ENCODE assay signal across 2 cellular contexts in genomic region chr3:158773166-158773565, GRCh38.
TF ChIP-seq lines count a peak whose summit lies in the region.

No MANE protein-coding gene starts in this region.

TF ChIP-seq in IMR-90, 13 proteins besides CTCF, POLR2A, EP300 and RAD21:
- TF ChIP-seq SMC3 (IDR thresholded peaks at IDR 0.05; ENCODE audit: low read depth, low read length) (no peak), FOS (IDR thresholded peaks at IDR 0.05; ENCODE audit: low read depth, low read length) (no peak), MAFK (IDR thresholded peaks at IDR 0.05; ENCODE audit: low read depth, low read length) (no peak), MAZ (IDR thresholded peaks at IDR 0.05; ENCODE audit: borderline replicate concordance, low read depth, low read length) (no peak)
TF ChIP-seq in IMR-90: peak in this region for 0.

TF ChIP-seq in K562, 482 proteins besides CTCF, POLR2A, EP300 and RAD21 (continues in another document):
- no peak for TF ChIP-seq CTBP1 (IDR thresholded peaks at IDR 0.05; ENCODE audit: borderline replicate concordance)
- no peak for TF ChIP-seq TFAM (CRISPR knock-in tag; conservative IDR thresholded peaks at IDR 0.05)
- TF ChIP-seq GATA2 (CRISPR knock-in tag; IDR thresholded peaks at IDR 0.05) = peak; percentile 74
- TF ChIP-seq POLR3A (IDR thresholded peaks at IDR 0.05; ENCODE audit: borderline replicate concordance, extremely low read depth, insufficient read depth, insufficient read length) = no peak
- TF ChIP-seq TAL1 (IDR thresholded peaks at IDR 0.05) = peak; percentile 74
- TF ChIP-seq, protein P1, sequence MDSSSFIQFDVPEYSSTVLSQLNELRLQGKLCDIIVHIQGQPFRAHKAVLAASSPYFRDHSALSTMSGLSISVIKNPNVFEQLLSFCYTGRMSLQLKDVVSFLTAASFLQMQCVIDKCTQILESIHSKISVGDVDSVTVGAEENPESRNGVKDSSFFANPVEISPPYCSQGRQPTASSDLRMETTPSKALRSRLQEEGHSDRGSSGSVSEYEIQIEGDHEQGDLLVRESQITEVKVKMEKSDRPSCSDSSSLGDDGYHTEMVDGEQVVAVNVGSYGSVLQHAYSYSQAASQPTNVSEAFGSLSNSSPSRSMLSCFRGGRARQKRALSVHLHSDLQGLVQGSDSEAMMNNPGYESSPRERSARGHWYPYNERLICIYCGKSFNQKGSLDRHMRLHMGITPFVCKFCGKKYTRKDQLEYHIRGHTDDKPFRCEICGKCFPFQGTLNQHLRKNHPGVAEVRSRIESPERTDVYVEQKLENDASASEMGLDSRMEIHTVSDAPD (CRISPR knock-in tag; IDR thresholded peaks at IDR 0.05) = no peak
- TF ChIP-seq CREBBP (IDR thresholded peaks at IDR 0.05; ENCODE audit: low read depth, low read length) = no peak
- TF ChIP-seq ZNF584 (CRISPR knock-in tag; IDR thresholded peaks at IDR 0.05; ENCODE audit: low read depth) = no peak
- no peak for TF ChIP-seq ZBTB1 (CRISPR knock-in tag; IDR thresholded peaks at IDR 0.05; ENCODE audit: borderline replicate concordance, low read depth)
- TF ChIP-seq, protein P2, sequence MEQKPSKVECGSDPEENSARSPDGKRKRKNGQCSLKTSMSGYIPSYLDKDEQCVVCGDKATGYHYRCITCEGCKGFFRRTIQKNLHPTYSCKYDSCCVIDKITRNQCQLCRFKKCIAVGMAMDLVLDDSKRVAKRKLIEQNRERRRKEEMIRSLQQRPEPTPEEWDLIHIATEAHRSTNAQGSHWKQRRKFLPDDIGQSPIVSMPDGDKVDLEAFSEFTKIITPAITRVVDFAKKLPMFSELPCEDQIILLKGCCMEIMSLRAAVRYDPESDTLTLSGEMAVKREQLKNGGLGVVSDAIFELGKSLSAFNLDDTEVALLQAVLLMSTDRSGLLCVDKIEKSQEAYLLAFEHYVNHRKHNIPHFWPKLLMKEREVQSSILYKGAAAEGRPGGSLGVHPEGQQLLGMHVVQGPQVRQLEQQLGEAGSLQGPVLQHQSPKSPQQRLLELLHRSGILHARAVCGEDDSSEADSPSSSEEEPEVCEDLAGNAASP (IDR thresholded peaks at IDR 0.05) = no peak
- no peak for TF ChIP-seq ZEB2 (IDR thresholded peaks at IDR 0.05)
- TF ChIP-seq ZNF436 (CRISPR knock-in tag; IDR thresholded peaks at IDR 0.05) = no peak
- TF ChIP-seq HEY1 (CRISPR knock-in tag; IDR thresholded peaks at IDR 0.05; ENCODE audit: borderline replicate concordance) = no peak
- TF ChIP-seq ZBTB7A (IDR thresholded peaks at IDR 0.05; ENCODE audit: borderline replicate concordance, control insufficient read depth, low read depth, low read length) = no peak
- 0 out of 2 replicates have a peak, but pooled peaks have one; percentile 36 for TF ChIP-seq ZNF592 (IDR thresholded peaks at IDR 0.05)
- TF ChIP-seq FIP1L1 (IDR thresholded peaks at IDR 0.05; ENCODE audit: low read depth, low read length, poor library complexity, severe bottlenecking) = no peak
- TF ChIP-seq XRCC3 (IDR thresholded peaks at IDR 0.05) = no peak
- TF ChIP-seq ZNF3 (CRISPR knock-in tag; IDR thresholded peaks at IDR 0.05) = no peak
- no peak for TF ChIP-seq SMARCB1 (IDR thresholded peaks at IDR 0.05; ENCODE audit: insufficient read length, low read depth)
- TF ChIP-seq DPF2 (IDR thresholded peaks at IDR 0.05) = peak; percentile 77
- peak; percentile 57 for TF ChIP-seq SMARCA4 (IDR thresholded peaks at IDR 0.05)
- TF ChIP-seq, protein P3, sequence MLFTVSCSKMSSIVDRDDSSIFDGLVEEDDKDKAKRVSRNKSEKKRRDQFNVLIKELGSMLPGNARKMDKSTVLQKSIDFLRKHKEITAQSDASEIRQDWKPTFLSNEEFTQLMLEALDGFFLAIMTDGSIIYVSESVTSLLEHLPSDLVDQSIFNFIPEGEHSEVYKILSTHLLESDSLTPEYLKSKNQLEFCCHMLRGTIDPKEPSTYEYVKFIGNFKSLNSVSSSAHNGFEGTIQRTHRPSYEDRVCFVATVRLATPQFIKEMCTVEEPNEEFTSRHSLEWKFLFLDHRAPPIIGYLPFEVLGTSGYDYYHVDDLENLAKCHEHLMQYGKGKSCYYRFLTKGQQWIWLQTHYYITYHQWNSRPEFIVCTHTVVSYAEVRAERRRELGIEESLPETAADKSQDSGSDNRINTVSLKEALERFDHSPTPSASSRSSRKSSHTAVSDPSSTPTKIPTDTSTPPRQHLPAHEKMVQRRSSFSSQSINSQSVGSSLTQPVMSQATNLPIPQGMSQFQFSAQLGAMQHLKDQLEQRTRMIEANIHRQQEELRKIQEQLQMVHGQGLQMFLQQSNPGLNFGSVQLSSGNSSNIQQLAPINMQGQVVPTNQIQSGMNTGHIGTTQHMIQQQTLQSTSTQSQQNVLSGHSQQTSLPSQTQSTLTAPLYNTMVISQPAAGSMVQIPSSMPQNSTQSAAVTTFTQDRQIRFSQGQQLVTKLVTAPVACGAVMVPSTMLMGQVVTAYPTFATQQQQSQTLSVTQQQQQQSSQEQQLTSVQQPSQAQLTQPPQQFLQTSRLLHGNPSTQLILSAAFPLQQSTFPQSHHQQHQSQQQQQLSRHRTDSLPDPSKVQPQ (CRISPR knock-in tag; IDR thresholded peaks at IDR 0.05; ENCODE audit: borderline replicate concordance) = no peak
- TF ChIP-seq TCF3 (CRISPR knock-in tag; IDR thresholded peaks at IDR 0.05) = peak; percentile 83
- no peak for TF ChIP-seq PYGO2 (tag; IDR thresholded peaks at IDR 0.05)
- TF ChIP-seq NCOA4 (IDR thresholded peaks at IDR 0.05; ENCODE audit: partially characterized antibody) = no peak
- TF ChIP-seq DNMT1 (IDR thresholded peaks at IDR 0.05) = no peak
- no peak for TF ChIP-seq CHCHD3 (CRISPR knock-in tag; IDR thresholded peaks at IDR 0.05)
- TF ChIP-seq, protein P4, sequence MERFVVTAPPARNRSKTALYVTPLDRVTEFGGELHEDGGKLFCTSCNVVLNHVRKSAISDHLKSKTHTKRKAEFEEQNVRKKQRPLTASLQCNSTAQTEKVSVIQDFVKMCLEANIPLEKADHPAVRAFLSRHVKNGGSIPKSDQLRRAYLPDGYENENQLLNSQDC (CRISPR knock-in tag; IDR thresholded peaks at IDR 0.05) = no peak
- no peak for TF ChIP-seq SMARCC2 (IDR thresholded peaks at IDR 0.05; ENCODE audit: low read depth)
- TF ChIP-seq ZNF696 (CRISPR knock-in tag; conservative IDR thresholded peaks at IDR 0.05) = no peak
- TF ChIP-seq HNRNPUL1 (IDR thresholded peaks at IDR 0.05; ENCODE audit: low read length) = no peak
- TF ChIP-seq ZNF75A (CRISPR knock-in tag; IDR thresholded peaks at IDR 0.05) = no peak
- TF ChIP-seq ZNF277 (CRISPR knock-in tag; IDR thresholded peaks at IDR 0.05; ENCODE audit: borderline replicate concordance) = no peak
- no peak for TF ChIP-seq SNAPC5 (CRISPR knock-in tag; IDR thresholded peaks at IDR 0.05)
- peak; percentile 90 for TF ChIP-seq ZNF24 (IDR thresholded peaks at IDR 0.05)
- no peak for TF ChIP-seq MECOM (CRISPR knock-in tag; IDR thresholded peaks at IDR 0.05)
- no peak for TF ChIP-seq NFYB (IDR thresholded peaks at IDR 0.05; ENCODE audit: extremely low read depth, insufficient read length)
- TF ChIP-seq PHF20 (IDR thresholded peaks at IDR 0.05; ENCODE audit: partially characterized antibody) = no peak
- no peak for TF ChIP-seq PHB2 (IDR thresholded peaks at IDR 0.05; ENCODE audit: low read depth)
- TF ChIP-seq MCM2 (IDR thresholded peaks at IDR 0.05; ENCODE audit: low read depth) = no peak
- TF ChIP-seq, protein P5, sequence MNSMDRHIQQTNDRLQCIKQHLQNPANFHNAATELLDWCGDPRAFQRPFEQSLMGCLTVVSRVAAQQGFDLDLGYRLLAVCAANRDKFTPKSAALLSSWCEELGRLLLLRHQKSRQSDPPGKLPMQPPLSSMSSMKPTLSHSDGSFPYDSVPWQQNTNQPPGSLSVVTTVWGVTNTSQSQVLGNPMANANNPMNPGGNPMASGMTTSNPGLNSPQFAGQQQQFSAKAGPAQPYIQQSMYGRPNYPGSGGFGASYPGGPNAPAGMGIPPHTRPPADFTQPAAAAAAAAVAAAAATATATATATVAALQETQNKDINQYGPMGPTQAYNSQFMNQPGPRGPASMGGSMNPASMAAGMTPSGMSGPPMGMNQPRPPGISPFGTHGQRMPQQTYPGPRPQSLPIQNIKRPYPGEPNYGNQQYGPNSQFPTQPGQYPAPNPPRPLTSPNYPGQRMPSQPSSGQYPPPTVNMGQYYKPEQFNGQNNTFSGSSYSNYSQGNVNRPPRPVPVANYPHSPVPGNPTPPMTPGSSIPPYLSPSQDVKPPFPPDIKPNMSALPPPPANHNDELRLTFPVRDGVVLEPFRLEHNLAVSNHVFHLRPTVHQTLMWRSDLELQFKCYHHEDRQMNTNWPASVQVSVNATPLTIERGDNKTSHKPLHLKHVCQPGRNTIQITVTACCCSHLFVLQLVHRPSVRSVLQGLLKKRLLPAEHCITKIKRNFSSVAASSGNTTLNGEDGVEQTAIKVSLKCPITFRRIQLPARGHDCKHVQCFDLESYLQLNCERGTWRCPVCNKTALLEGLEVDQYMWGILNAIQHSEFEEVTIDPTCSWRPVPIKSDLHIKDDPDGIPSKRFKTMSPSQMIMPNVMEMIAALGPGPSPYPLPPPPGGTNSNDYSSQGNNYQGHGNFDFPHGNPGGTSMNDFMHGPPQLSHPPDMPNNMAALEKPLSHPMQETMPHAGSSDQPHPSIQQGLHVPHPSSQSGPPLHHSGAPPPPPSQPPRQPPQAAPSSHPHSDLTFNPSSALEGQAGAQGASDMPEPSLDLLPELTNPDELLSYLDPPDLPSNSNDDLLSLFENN (IDR thresholded peaks at IDR 0.05; ENCODE audit: low read depth in 2 of 2, low read length in 2 of 2) = no peak
- no peak for TF ChIP-seq RBM39 (optimal IDR thresholded peaks at IDR 0.05; ENCODE audit: low read depth, low read length)
- no peak for TF ChIP-seq GATAD2B (IDR thresholded peaks at IDR 0.05; ENCODE audit: borderline replicate concordance)
- peak; percentile 55 to 67; a peak in 2 of 4 replicates for TF ChIP-seq FOXK2 (conservative IDR thresholded peaks at IDR 0.05 in 1 of 2, IDR thresholded peaks at IDR 0.05 in 1 of 2; ENCODE audit: low read depth in 2 of 2)
- TF ChIP-seq TCF7 (IDR thresholded peaks at IDR 0.05; ENCODE audit: borderline replicate concordance) = no peak
- no peak for TF ChIP-seq ZC3H11A (IDR thresholded peaks at IDR 0.05; ENCODE audit: low read depth, low read length)
- TF ChIP-seq SRSF3 (IDR thresholded peaks at IDR 0.05; ENCODE audit: insufficient read depth, low read length) = no peak
- no peak for TF ChIP-seq RBM34 (IDR thresholded peaks at IDR 0.05; ENCODE audit: borderline replicate concordance, insufficient read depth, low read length)
- TF ChIP-seq HCFC1 (IDR thresholded peaks at IDR 0.05; ENCODE audit: low read depth, low read length) = no peak
- TF ChIP-seq CBX8 (IDR thresholded peaks at IDR 0.05; ENCODE audit: borderline replicate concordance, extremely low read depth, low read depth, low read length, poor library complexity, severe bottlenecking) = no peak
- TF ChIP-seq HDGF (IDR thresholded peaks at IDR 0.05) = no peak
- no peak for TF ChIP-seq ADNP (tag; IDR thresholded peaks at IDR 0.05)
- TF ChIP-seq ZC3H8 (IDR thresholded peaks at IDR 0.05) = no peak
- no peak for TF ChIP-seq NR0B1 (IDR thresholded peaks at IDR 0.05; ENCODE audit: partially characterized antibody)
- no peak for TF ChIP-seq ZNF668 (CRISPR knock-in tag; IDR thresholded peaks at IDR 0.05)
- no peak for TF ChIP-seq SAFB2 (IDR thresholded peaks at IDR 0.05; ENCODE audit: borderline replicate concordance, low read depth, low read length, severe bottlenecking)
